8 cellular contexts compared by ENCODE assay signal in genomic region chr7:82559203-82559805, GRCh38.
A peak's percentile ranks its signal among the peaks of the same experiment; 100 is the strongest.
DNase-seq lines count a peak whose midpoint lies in the region; ATAC-seq, FAIRE-seq and TF ChIP-seq lines count a peak whose summit lies in the region.

No MANE protein-coding gene starts in this region.

- WGBS in GM12878 (ENCODE audit: insufficient coverage, insufficient replicate concordance, low lambda C conversion rate, missing lambda C conversion rate), result 15% methylated on average over 7 of the region's 7 CpGs

- CTCF ChIA-PET in GM12878 (lab: Yijun Ruan, JAX), result interaction anchor here (0.9 to 6.0 kb wide), 8 partner anchors 13 to 397 kb away, joined by 3 to 31 read pairs (median 4); no protein-coding TSS in a partner anchor
- CTCF ChIA-PET in activated naive CD4-positive, alpha-beta T cell treated with anti-CD3 and anti-CD28 coated beads for 36 hours (lab: Charles Lee), result interaction anchor here (1.0 kb wide), 1 partner anchor 13 kb away, joined by 3 read pairs; no protein-coding TSS in a partner anchor

- 0 out of 2 replicates have a peak overlapping the region, but pooled peaks have one; percentile 27 for H3K4me2 ChIP-seq in GM12878 (ENCODE audit: control insufficient read depth, insufficient read depth)

- H3K4me1 Mint-ChIP-seq in activated T-helper 17 cell treated with anti-CD3 and anti-CD28 coated beads, Interleukin-2, amount 50 U/mL, for 72 hours, result no peaks in the 10 kb centered on the region
- no peaks in the 10 kb centered on the region for H3K4me1 Mint-ChIP-seq in activated naive CD4-positive, alpha-beta T cell treated with anti-CD3 and anti-CD28 coated beads for 36 hours (ENCODE audit: low read depth)

- TF ChIP-seq EP300 in GM12878 (IDR thresholded peaks at IDR 0.05; ENCODE audit: borderline replicate concordance in 1 of 2, control insufficient read depth in 1 of 2, low read depth in 2 of 2, low read length in 2 of 2), result peak in 1 of 2 experiments; percentile 69; a peak in 2 of 4 replicates

- intact Hi-C loops in GM12878 (cut with micrococcal nuclease; ENCODE audit: unreplicated experiment), result no loop called here
- intact Hi-C loops in activated naive CD4-positive, alpha-beta T cell treated with anti-CD3 and anti-CD28 coated beads for 36 hours (cut with micrococcal nuclease), result no loop called here

- in situ Hi-C loops in GM12878 (cut with MboI), result no loop called here

- H2AFZ ChIP-seq in GM12878 (ENCODE audit: control insufficient read depth, low read depth, low read length), result no peak overlapping the region

- ATAC-seq in GM21786 (IDR thresholded peaks at IDR 0.05; ENCODE audit: unreplicated experiment) (peak; percentile 84), GM12878 (peak; percentile 97)
- no peak for ATAC-seq in activated T-helper 17 cell treated with anti-CD3 and anti-CD28 coated beads, Interleukin-2, amount 50 U/mL, for 72 hours (replicated peaks)

- no peak for TF ChIP-seq POLR2A in GM12878 (IDR thresholded peaks at IDR 0.05; ENCODE audit: low read depth, low read length)

- no peaks in the 10 kb centered on the region for H4K20me1 ChIP-seq in GM12878 (ENCODE audit: control insufficient read depth, insufficient read depth)

- RAD21 ChIA-PET in GM12878 (lab: Charles Lee; ENCODE audit: unreplicated experiment), result interaction anchor here (0.8 to 2.0 kb wide), 15 partner anchors 8 to 1059 kb away, joined by 3 to 14 read pairs (median 4); no protein-coding TSS in a partner anchor

- TF ChIP-seq CTCF in GM12878 (IDR thresholded peaks at IDR 0.05 in 2 of 3, conservative IDR thresholded peaks at IDR 0.05 in 1 of 3; ENCODE audit: control insufficient read depth in 2 of 3, extremely low read depth in 1 of 3, insufficient read depth in 1 of 3, low read depth in 3 of 3, low read length in 3 of 3), result no peak

- SMC1A ChIA-PET in GM12878 (lab: Charles Lee; ENCODE audit: uncharacterized antibody, unreplicated experiment), result interaction anchor here (0.6 to 1.9 kb wide), 18 partner anchors 10 to 1360 kb away, joined by 3 to 9 read pairs (median 3); no protein-coding TSS in a partner anchor

- H3K4me1 ChIP-seq in GM12878 (ENCODE audit: control insufficient read depth, insufficient read depth, low read length), result no peaks in the 10 kb centered on the region

- H3K36me3 Mint-ChIP-seq in activated T-helper 17 cell treated with anti-CD3 and anti-CD28 coated beads, Interleukin-2, amount 50 U/mL, for 72 hours (ENCODE audit: low read depth), result no peaks in the 10 kb centered on the region
- no peaks in the 10 kb centered on the region for H3K36me3 Mint-ChIP-seq in activated naive CD4-positive, alpha-beta T cell treated with anti-CD3 and anti-CD28 coated beads for 36 hours (ENCODE audit: low read depth)

- no peak overlapping the region for H3K27ac Mint-ChIP-seq in activated T-helper 17 cell treated with anti-CD3 and anti-CD28 coated beads, Interleukin-2, amount 50 U/mL, for 72 hours
- no peak overlapping the region for H3K27ac Mint-ChIP-seq in activated naive CD4-positive, alpha-beta T cell treated with anti-CD3 and anti-CD28 coated beads for 36 hours

- H3K4me3 ChIP-seq in GM12878, result no peak overlapping the region

- POLR2A ChIA-PET in GM12878 (lab: Charles Lee), result interaction anchor here (0.6 to 1.3 kb wide), 4 partner anchors 11 to 1007 kb away, joined by 3 to 4 read pairs (median 3); no protein-coding TSS in a partner anchor

- no peaks in the 10 kb centered on the region for H3K9me3 ChIP-seq in GM12878 (replicated peaks; ENCODE audit: control insufficient read depth, insufficient read depth, low read length)

- H3K79me2 ChIP-seq in GM12878 (ENCODE audit: control insufficient read depth, insufficient read depth, low read length), result no peaks in the 10 kb centered on the region

- H3K27me3 ChIP-seq in GM12878 (replicated peaks in 1 of 2; ENCODE audit: control insufficient read depth in 2 of 2, insufficient read depth in 2 of 2, low read length in 1 of 2), result no peaks in the 10 kb centered on the region

- FAIRE-seq in GM12878 (lab: Jason Lieb, UNC), result no peak
- FAIRE-seq in HTR-8/SVneo (lab: Jason Lieb, UNC), result no peak

- no peak overlapping the region for H3K9ac ChIP-seq in GM12878 (ENCODE audit: control insufficient read depth, insufficient read depth, low read length)

- TF ChIP-seq RAD21 in GM12878 (IDR thresholded peaks at IDR 0.05; ENCODE audit: insufficient read depth, low read depth, low read length), result no peak

- BruUV-seq in GM12878 (replicated peaks; lab: Mats Ljungman, UMichigan), result no TSS peak

- H3K36me3 ChIP-seq in GM12878 (ENCODE audit: control insufficient read depth in 2 of 2, insufficient read depth in 2 of 2, low read length in 1 of 2), result no peaks in the 10 kb centered on the region

- H3K27me3 Mint-ChIP-seq in activated T-helper 17 cell treated with anti-CD3 and anti-CD28 coated beads, Interleukin-2, amount 50 U/mL, for 72 hours, result no peaks in the 10 kb centered on the region
- H3K27me3 Mint-ChIP-seq in activated naive CD4-positive, alpha-beta T cell treated with anti-CD3 and anti-CD28 coated beads for 36 hours (ENCODE audit: low read depth), result no peaks in the 10 kb centered on the region

- H3K27ac ChIP-seq in GM12878 (ENCODE audit: control insufficient read depth, insufficient read depth), result no peak overlapping the region

- H3K9me3 Mint-ChIP-seq in activated T-helper 17 cell treated with anti-CD3 and anti-CD28 coated beads, Interleukin-2, amount 50 U/mL, for 72 hours, result no peaks in the 10 kb centered on the region
- H3K9me3 Mint-ChIP-seq in activated naive CD4-positive, alpha-beta T cell treated with anti-CD3 and anti-CD28 coated beads for 36 hours, result no peaks in the 10 kb centered on the region

- no peak overlapping the region for H3K4me3 Mint-ChIP-seq in activated T-helper 17 cell treated with anti-CD3 and anti-CD28 coated beads, Interleukin-2, amount 50 U/mL, for 72 hours
- no peak overlapping the region for H3K4me3 Mint-ChIP-seq in activated naive CD4-positive, alpha-beta T cell treated with anti-CD3 and anti-CD28 coated beads for 36 hours

- DNase-seq in NCI-H187 (lab: John Stamatoyannopoulos, UW) (peak; percentile 70 to 83), GM12878 (ENCODE audit: low read depth, low spot score) (no peak), retina (peak; percentile 66), HTR-8/SVneo (ENCODE audit: insufficient read length, low spot score) (no peak)
- DNase-seq in activated naive CD4-positive, alpha-beta T cell treated with anti-CD3 and anti-CD28 coated beads for 36 hours, result no peak
- DNase-seq in activated naive CD4-positive, alpha-beta T cell treated with anti-CD3 and anti-CD28 coated beads, Interleukin-2, amount 50 U/mL, for 16 hours, result no peak

TF ChIP-seq in GM12878, 131 proteins besides CTCF, POLR2A, EP300 and RAD21 (continues in another document):
- TF ChIP-seq ATF7 (IDR thresholded peaks at IDR 0.05; ENCODE audit: low read depth), result peak; percentile 30; the same call in 1 of the 2 replicates
- no peak for TF ChIP-seq NRF1 (conservative IDR thresholded peaks at IDR 0.05; ENCODE audit: low read depth, low read length)
- no peak for TF ChIP-seq TCF3 (IDR thresholded peaks at IDR 0.05; ENCODE audit: borderline replicate concordance, insufficient read depth, low read depth, low read length)
- TF ChIP-seq SMARCA5 (IDR thresholded peaks at IDR 0.05), result 0 out of 2 replicates have a peak, but pooled peaks have one; percentile 41
- no peak for TF ChIP-seq TCF7 (IDR thresholded peaks at IDR 0.05; ENCODE audit: borderline replicate concordance)
- TF ChIP-seq MTA2 (IDR thresholded peaks at IDR 0.05; ENCODE audit: low read depth), result peak; percentile 64
- TF ChIP-seq BHLHE40 (IDR thresholded peaks at IDR 0.05; ENCODE audit: borderline replicate concordance in 1 of 2, low read depth in 2 of 2, low read length in 1 of 2), result peak; percentile 10 to 53; a peak in 1 of 4 replicates
- TF ChIP-seq JUND (IDR thresholded peaks at IDR 0.05; ENCODE audit: low read depth, low read length), result no peak
- peak; percentile 38; the same call in 1 of the 2 replicates for TF ChIP-seq RELB (IDR thresholded peaks at IDR 0.05; ENCODE audit: low read depth)

Comparison
In these comparisons a context has a peak if more than half of its experiments do, and no peak if none do; other contexts are left out.
1. DNase-seq: peak in NCI-H187 (2 of 2) and retina (single experiment); none in GM12878 (single experiment), HTR-8/SVneo (single experiment), activated naive CD4-positive, alpha-beta T cell treated with anti-CD3 and anti-CD28 coated beads for 36 hours (single experiment) and activated naive CD4-positive, alpha-beta T cell treated with anti-CD3 and anti-CD28 coated beads, Interleukin-2, amount 50 U/mL, for 16 hours (single experiment).